In the genomic region with DNA sequence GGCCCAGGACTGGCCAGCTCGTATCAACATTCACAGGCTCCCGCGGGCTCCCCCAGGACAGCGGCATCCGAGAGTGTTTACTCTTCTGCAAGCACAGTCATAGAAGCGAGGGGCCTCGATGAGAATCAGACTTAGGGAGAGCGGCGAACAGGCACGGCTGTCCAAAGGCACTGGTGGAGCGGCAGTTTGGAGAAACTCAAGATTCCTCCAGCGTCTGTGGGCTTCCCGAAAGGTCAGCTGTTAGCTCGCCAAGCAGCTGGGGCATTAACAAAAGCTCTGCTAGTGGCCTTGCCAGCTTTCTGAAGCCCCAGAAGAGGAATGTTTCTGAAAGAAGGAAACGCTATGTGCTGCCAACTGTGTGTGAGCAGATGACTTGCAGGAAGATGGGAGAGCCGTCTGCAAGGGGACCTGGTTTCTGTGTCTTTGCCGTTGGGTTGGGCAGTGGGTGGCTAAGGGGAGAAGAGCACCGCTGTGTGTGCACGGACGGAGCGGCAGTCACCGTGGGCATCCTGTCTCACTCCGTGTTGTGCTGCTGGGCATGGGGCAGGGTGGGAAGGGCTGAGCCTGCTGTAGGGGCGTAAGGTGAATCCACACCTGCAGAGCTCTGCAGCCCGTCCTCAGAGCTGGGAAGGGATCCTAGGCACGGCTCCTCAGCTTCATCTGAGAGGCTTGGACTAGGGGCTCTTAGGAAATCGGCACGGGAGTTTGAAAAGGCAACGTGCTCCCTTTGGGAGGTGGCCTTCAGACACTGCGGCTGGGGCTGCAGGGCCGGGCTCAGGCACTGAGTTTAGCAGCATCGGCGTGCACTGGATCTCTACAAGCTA, we compare ENCODE assay signal across 11 cellular contexts. TPM values are rescaled to one million over a fixed set of nuclear protein-coding genes. Genes with fewer than 3 reads are reported as not detected.
DNase-seq lines count a peak whose midpoint lies in the region; ATAC-seq and TF ChIP-seq lines count a peak whose summit lies in the region.
"Had no signal": no experiment of that assay in that cellular context is flagged by ENCODE, and none has a peak within 500 bp of the region (broad histone marks: within the 10 kb centered on the region; RNA-seq: fewer than 3 reads in every experiment).

No MANE protein-coding gene starts in this region.

- no peak for TF ChIP-seq POLR2A in breast epithelium (IDR thresholded peaks at IDR 0.05)

- H3K79me2 ChIP-seq in hepatocyte: peaks cover 13% of the 10 kb centered on the region

- H3K4me2 ChIP-seq in hepatocyte: no peak overlapping the region

- no peak for TF ChIP-seq CTCF in hepatocyte (IDR thresholded peaks at IDR 0.05; ENCODE audit: poor library complexity)
- no peak for TF ChIP-seq CTCF in breast epithelium (IDR thresholded peaks at IDR 0.05)

- intact Hi-C loops in posterior cingulate gyrus (cut with DNase I) (no loop called here), aorta (cut with DNase I) (no loop called here), breast epithelium (cut with DNase I; ENCODE audit: low total_unique reads) (no loop called here)

- no peaks in the 10 kb centered on the region for H3K36me3 ChIP-seq in hepatocyte (replicated peaks; ENCODE audit: insufficient read depth, low read depth)
- H3K36me3 ChIP-seq in aorta (ENCODE audit: control insufficient read depth in 1 of 2, insufficient read depth in 2 of 2, low read length in 1 of 2): no peaks in the 10 kb centered on the region
- no peaks in the 10 kb centered on the region for H3K36me3 ChIP-seq in breast epithelium

- H3K27ac ChIP-seq in hepatocyte: peak overlapping the region; percentile 43
- no peak overlapping the region for H3K27ac ChIP-seq in aorta (ENCODE audit: low read depth in 1 of 2, low read length in 2 of 2)
- no peak overlapping the region for H3K27ac ChIP-seq in breast epithelium

- 87% methylated on average over 33 of the region's 33 CpGs for WGBS in hepatocyte (ENCODE audit: low lambda C conversion rate, missing lambda C conversion rate)
- 56 to 65% methylated on average over 33 of the region's 33 CpGs for WGBS in aorta, 2 donors

- H3K9me3 ChIP-seq in hepatocyte (ENCODE audit: low read depth) (no peaks in the 10 kb centered on the region), aorta (ENCODE audit: control insufficient read depth, low read length) (no peaks in the 10 kb centered on the region), breast epithelium (no peaks in the 10 kb centered on the region)

- H3K27me3 ChIP-seq in hepatocyte (no peaks in the 10 kb centered on the region), aorta (ENCODE audit: control insufficient read depth in 1 of 2, insufficient read depth in 2 of 2, low read length in 1 of 2) (no peaks in the 10 kb centered on the region), breast epithelium (no peaks in the 10 kb centered on the region)
- H3K27me3 ChIP-seq: heart left ventricle had no signal

- no peaks in the 10 kb centered on the region for H3K9me2 ChIP-seq in hepatocyte (replicated peaks; ENCODE audit: insufficient read depth)

- no peaks in the 10 kb centered on the region for H4K20me1 ChIP-seq in hepatocyte (ENCODE audit: insufficient read depth, poor library complexity, severe bottlenecking)

- peak; percentile 37 for DNase-seq in activated effector memory CD4-positive, alpha-beta T cell treated with anti-CD3 and anti-CD28 coated beads, Interleukin-2, amount 50 U/mL, for 16 hours
- DNase-seq in activated effector memory CD4-positive, alpha-beta T cell treated with Interleukin-2 at 50 U/mL for 16 hours: no peak
- DNase-seq in hepatocyte (ENCODE audit: low spot score) (no peak), posterior cingulate gyrus (peak; percentile 51 to 91 (median 67)), aorta (peak; percentile 64 to 68), T-helper 1 cell (no peak), breast epithelium (ENCODE audit: low spot score in 2 of 2) (no peak)
- DNase-seq: central memory CD4-positive, alpha-beta T cell; SIG-M5 had no signal

- ATAC-seq in aorta (ENCODE audit: low FRiP score) (peak; percentile 1), GM21619 (IDR thresholded peaks at IDR 0.05; ENCODE audit: unreplicated experiment) (no peak)

- peaks cover 14% of the 10 kb centered on the region for H3K4me1 ChIP-seq in hepatocyte (ENCODE audit: insufficient read depth)
- no peaks in the 10 kb centered on the region for H3K4me1 ChIP-seq in aorta (ENCODE audit: control insufficient read depth in 1 of 2, insufficient read depth in 2 of 2, low read length in 2 of 2)
- H3K4me1 ChIP-seq in breast epithelium: no peaks in the 10 kb centered on the region

- no peak overlapping the region for H2AFZ ChIP-seq in hepatocyte

- H3K4me3 ChIP-seq in hepatocyte (no peak overlapping the region), aorta (ENCODE audit: low read length in 2 of 2) (no peak overlapping the region), breast epithelium (no peak overlapping the region)

RNA-seq across cellular contexts. Expression of gene AMZ1, which starts 42.1 kb away (rescaled TPM):
- total RNA-seq in hepatocyte (not detected in 2 replicates), aorta (1 to 10 TPM; 1.1 to 2.0 TPM), breast epithelium (under 1 TPM; 0.16 to 0.88 (median 0.33) TPM)
- polyA plus RNA-seq in hepatocyte (1.4 TPM in 1 of 2 replicates, not detected in the other), aorta (under 1 TPM in 1 of 2 donors, not detected in 1; 0.13 TPM)

Comparison
In these comparisons a context has a peak if more than half of its experiments do, and no peak if none do; other contexts are left out.
1. DNase-seq: peak in activated effector memory CD4-positive, alpha-beta T cell treated with anti-CD3 and anti-CD28 coated beads, Interleukin-2, amount 50 U/mL, for 16 hours (single experiment), posterior cingulate gyrus (10 of 10) and aorta (2 of 2); none in activated effector memory CD4-positive, alpha-beta T cell treated with Interleukin-2 at 50 U/mL for 16 hours (single experiment), hepatocyte (single experiment), T-helper 1 cell (0 of 5) and breast epithelium (0 of 2).